9 cellular contexts compared by ENCODE assay signal in genomic region chr20:45368221-45368980, GRCh38. TPM values are rescaled to one million over a fixed set of nuclear protein-coding genes. Genes with fewer than 3 reads are reported as not detected.
DNase-seq lines count a peak whose midpoint lies in the region; ATAC-seq and TF ChIP-seq lines count a peak whose summit lies in the region.
"Had no signal": no experiment of that assay in that cellular context is flagged by ENCODE, and none has a peak within 500 bp of the region (broad histone marks: within the 10 kb centered on the region; RNA-seq: fewer than 3 reads in every experiment).

No MANE protein-coding gene starts in this region.

- no peak overlapping the region for H3K4me3 ChIP-seq in heart right ventricle

- no peaks in the 10 kb centered on the region for H3K27me3 Mint-ChIP-seq in activated B cell treated with CpG ODN at 0.5 μM for 24 hours

- peak; percentile 37 for DNase-seq in stimulated activated CD4-positive, alpha-beta T cell treated with anti-CD3 and anti-CD28 coated beads, Interleukin-4, amount 100 ng/mL, for 24 hours
- DNase-seq in stimulated activated CD4-positive, alpha-beta T cell treated with anti-CD3 and anti-CD28 coated beads, Interleukin-12 subunit alpha, Interleukin-12 subunit beta, amount 100 ng/mL, for 4 hours, result no peak
- peak; percentile 52 for DNase-seq in activated B cell treated with CpG ODN at 0.5 μM for 24 hours
- DNase-seq in stimulated activated effector memory CD8-positive, alpha-beta T cell treated with anti-CD3 and anti-CD28 coated beads, Interleukin-12 subunit alpha, Interleukin-12 subunit beta, amount 100 ng/mL, for 72 hours (ENCODE audit: low spot score in 2 of 2), result peak in 1 of 2 donors; percentile 65
- no peak for DNase-seq in Right ventricle myocardium superior
- no peak for DNase-seq in NCI-H1417 treated with DMSO at 0.1 percent for 48 hours (lab: John Stamatoyannopoulos, UW)
- DNase-seq in heart right ventricle, result no peak

- peaks cover 91% of the 10 kb centered on the region for H3K4me1 Mint-ChIP-seq in activated B cell treated with CpG ODN at 0.5 μM for 24 hours
- H3K4me1 Mint-ChIP-seq in stimulated activated effector memory CD8-positive, alpha-beta T cell treated with anti-CD3 and anti-CD28 coated beads, Interleukin-12 subunit alpha, Interleukin-12 subunit beta, amount 100 ng/mL, for 72 hours, result peaks cover 61% of the 10 kb centered on the region

- intact Hi-C loops in activated B cell treated with CpG ODN at 0.5 μM for 24 hours (cut with micrococcal nuclease) (loop anchor here (1.0 to 10.0 kb wide), 6 partner anchors 38 to 986 kb away; partner anchors contain the start of genes PIGT and STK4), Right ventricle myocardium superior (cut with DNase I) (no loop called here), heart right ventricle (cut with DNase I) (loop anchor here in 1 of 10 donors (5.0 kb wide), 1 partner anchor 41 kb away; no protein-coding TSS in a partner anchor)

- peak overlapping the region; percentile 86 for H3K27ac Mint-ChIP-seq in activated B cell treated with CpG ODN at 0.5 μM for 24 hours
- H3K27ac Mint-ChIP-seq in stimulated activated effector memory CD8-positive, alpha-beta T cell treated with anti-CD3 and anti-CD28 coated beads, Interleukin-12 subunit alpha, Interleukin-12 subunit beta, amount 100 ng/mL, for 72 hours, result peak overlapping the region; percentile 74

- H3K4me1 ChIP-seq in heart right ventricle, result peaks cover 2 to 56% (median 20%) of the 10 kb centered on the region in 9 donors

- CTCF ChIA-PET in activated B cell treated with CpG ODN at 0.5 μM for 24 hours (lab: Charles Lee), result interaction anchor here (0.8 to 22.9 kb wide), 7 partner anchors 36 to 403 kb away, joined by 4 to 534 read pairs (median 5); partner anchors contain the start of gene PIGT

- POLR2A ChIA-PET in activated B cell treated with CpG ODN at 0.5 μM for 24 hours (lab: Charles Lee), result interaction anchor here (0.5 to 3.0 kb wide), 10 partner anchors 38 to 716 kb away, joined by 3 to 29 read pairs (median 6); partner anchors contain the start of gene PIGT

- ATAC-seq in HG03175 (IDR thresholded peaks at IDR 0.05; ENCODE audit: unreplicated experiment) (peak; percentile 84), activated B cell treated with CpG ODN at 0.5 μM for 24 hours (ENCODE audit: low read depth) (peak; percentile 82), Right ventricle myocardium superior (ENCODE audit: poor library complexity) (no peak), heart right ventricle (no peak)
- peak; percentile 76 for ATAC-seq in stimulated activated effector memory CD8-positive, alpha-beta T cell treated with anti-CD3 and anti-CD28 coated beads, Interleukin-12 subunit alpha, Interleukin-12 subunit beta, amount 100 ng/mL, for 72 hours

- H3K27ac ChIP-seq in heart right ventricle, result peak overlapping the region in 2 of 10 donors; percentile 14 to 65

- H3K27me3 ChIP-seq in heart right ventricle, result no peaks in the 10 kb centered on the region

- peaks cover 0 to 51% (median 18%) of the 10 kb centered on the region in 9 donors for H3K36me3 ChIP-seq in heart right ventricle

- no peaks in the 10 kb centered on the region for H3K9me3 Mint-ChIP-seq in activated B cell treated with CpG ODN at 0.5 μM for 24 hours
- H3K9me3 Mint-ChIP-seq in stimulated activated effector memory CD8-positive, alpha-beta T cell treated with anti-CD3 and anti-CD28 coated beads, Interleukin-12 subunit alpha, Interleukin-12 subunit beta, amount 100 ng/mL, for 72 hours, result no peaks in the 10 kb centered on the region

- H3K4me3 Mint-ChIP-seq in activated B cell treated with CpG ODN at 0.5 μM for 24 hours, result peak overlapping the region; percentile 77
- H3K4me3 Mint-ChIP-seq in stimulated activated effector memory CD8-positive, alpha-beta T cell treated with anti-CD3 and anti-CD28 coated beads, Interleukin-12 subunit alpha, Interleukin-12 subunit beta, amount 100 ng/mL, for 72 hours, result peak overlapping the region; percentile 45

- peaks cover 50% of the 10 kb centered on the region for H3K36me3 Mint-ChIP-seq in activated B cell treated with CpG ODN at 0.5 μM for 24 hours (ENCODE audit: low read depth)
- peaks cover 69% of the 10 kb centered on the region for H3K36me3 Mint-ChIP-seq in stimulated activated effector memory CD8-positive, alpha-beta T cell treated with anti-CD3 and anti-CD28 coated beads, Interleukin-12 subunit alpha, Interleukin-12 subunit beta, amount 100 ng/mL, for 72 hours

- 71 to 72% methylated on average over 6 of the region's 6 CpGs for WGBS in heart right ventricle, 2 donors

- no peak for TF ChIP-seq CTCF in activated B cell treated with CpG ODN at 0.5 μM for 24 hours (IDR thresholded peaks at IDR 0.05)
- no peak for TF ChIP-seq CTCF in heart right ventricle (IDR thresholded peaks at IDR 0.05)

- H3K9me3 ChIP-seq in heart right ventricle, result no peaks in the 10 kb centered on the region

RNA-seq across cellular contexts. Expression of gene SYS1, which starts 5.4 kb away (rescaled TPM):
- total RNA-seq in activated B cell treated with CpG ODN at 0.5 μM for 24 hours, result 31.7 and 35.2 TPM in 2 replicates
- total RNA-seq in Right ventricle myocardium superior, result 25.3 TPM
- 10 to 100 TPM; 13.9 to 27.9 (median 18.2) TPM for total RNA-seq in heart right ventricle
- polyA plus RNA-seq in heart right ventricle, result 10 to 100 TPM; 11.7 to 34.5 TPM

RNA-seq across cellular contexts. Expression of gene TP53TG5, which starts 9.7 kb away (rescaled TPM):
- not detected in 2 replicates for total RNA-seq in activated B cell treated with CpG ODN at 0.5 μM for 24 hours
- total RNA-seq in Right ventricle myocardium superior, result 1.2 TPM
- 1 to 10 TPM in 8 of 10 donors, under 1 TPM in 2; 0.59 to 2.4 (median 1.3) TPM for total RNA-seq in heart right ventricle
- 1 to 10 TPM in 1 of 2 donors, under 1 TPM in 1; 0.43 to 1.1 TPM for polyA plus RNA-seq in heart right ventricle
- polyA plus RNA-seq: BJ had no signal

RNA-seq across cellular contexts. Expression of gene SDC4, which starts 20.2 kb away (rescaled TPM):
- not detected in 2 replicates for total RNA-seq in activated B cell treated with CpG ODN at 0.5 μM for 24 hours
- total RNA-seq in Right ventricle myocardium superior, result 80.7 TPM
- total RNA-seq in heart right ventricle, result 100 to 1,000 TPM in 5 of 10 donors, 10 to 100 TPM in 5; 66.9 to 161 (median 102) TPM
- polyA plus RNA-seq in heart right ventricle, result 10 to 100 TPM; 48.4 to 64.5 TPM

RNA-seq across cellular contexts. Expression of gene DBNDD2, which starts 39.7 kb away (rescaled TPM):
- 2.6 and 2.7 TPM in 2 replicates for total RNA-seq in activated B cell treated with CpG ODN at 0.5 μM for 24 hours
- total RNA-seq in Right ventricle myocardium superior, result 350 TPM
- 100 to 1,000 TPM; 284 to 676 (median 334) TPM for total RNA-seq in heart right ventricle
- polyA plus RNA-seq in heart right ventricle, result 100 to 1,000 TPM; 353 to 381 TPM

RNA-seq across cellular contexts. Expression of gene PIGT, which starts 47.5 kb away (rescaled TPM):
- total RNA-seq in activated B cell treated with CpG ODN at 0.5 μM for 24 hours (65.8 and 74.5 TPM in 2 replicates), Right ventricle myocardium superior (113 TPM), heart right ventricle (100 to 1,000 TPM; 130 to 221 (median 144) TPM)
- polyA plus RNA-seq in heart right ventricle, result 100 to 1,000 TPM in 1 of 2 donors, 10 to 100 TPM in 1; 72.9 to 155 TPM

Comparison
In these comparisons a context has a peak if more than half of its experiments do, and no peak if none do; other contexts are left out.
1. DNase-seq: peak in stimulated activated CD4-positive, alpha-beta T cell treated with anti-CD3 and anti-CD28 coated beads, Interleukin-4, amount 100 ng/mL, for 24 hours (single experiment) and activated B cell treated with CpG ODN at 0.5 μM for 24 hours (single experiment); none in stimulated activated CD4-positive, alpha-beta T cell treated with anti-CD3 and anti-CD28 coated beads, Interleukin-12 subunit alpha, Interleukin-12 subunit beta, amount 100 ng/mL, for 4 hours (single experiment), Right ventricle myocardium superior (single experiment), NCI-H1417 treated with DMSO at 0.1 percent for 48 hours (single experiment) and heart right ventricle (0 of 2).
2. ATAC-seq: peak in HG03175 (single experiment), activated B cell treated with CpG ODN at 0.5 μM for 24 hours (single experiment) and stimulated activated effector memory CD8-positive, alpha-beta T cell treated with anti-CD3 and anti-CD28 coated beads, Interleukin-12 subunit alpha, Interleukin-12 subunit beta, amount 100 ng/mL, for 72 hours (single experiment); none in Right ventricle myocardium superior (single experiment) and heart right ventricle (0 of 8).
3. RNA of gene SDC4, which starts 20.2 kb away (total RNA-seq): 66.9 to 161 TPM in heart right ventricle and 80.7 TPM in Right ventricle myocardium superior (single experiment); not detected in activated B cell treated with CpG ODN at 0.5 μM for 24 hours; every median in the first group is over 10 times any median in the second.